In the genomic region with DNA sequence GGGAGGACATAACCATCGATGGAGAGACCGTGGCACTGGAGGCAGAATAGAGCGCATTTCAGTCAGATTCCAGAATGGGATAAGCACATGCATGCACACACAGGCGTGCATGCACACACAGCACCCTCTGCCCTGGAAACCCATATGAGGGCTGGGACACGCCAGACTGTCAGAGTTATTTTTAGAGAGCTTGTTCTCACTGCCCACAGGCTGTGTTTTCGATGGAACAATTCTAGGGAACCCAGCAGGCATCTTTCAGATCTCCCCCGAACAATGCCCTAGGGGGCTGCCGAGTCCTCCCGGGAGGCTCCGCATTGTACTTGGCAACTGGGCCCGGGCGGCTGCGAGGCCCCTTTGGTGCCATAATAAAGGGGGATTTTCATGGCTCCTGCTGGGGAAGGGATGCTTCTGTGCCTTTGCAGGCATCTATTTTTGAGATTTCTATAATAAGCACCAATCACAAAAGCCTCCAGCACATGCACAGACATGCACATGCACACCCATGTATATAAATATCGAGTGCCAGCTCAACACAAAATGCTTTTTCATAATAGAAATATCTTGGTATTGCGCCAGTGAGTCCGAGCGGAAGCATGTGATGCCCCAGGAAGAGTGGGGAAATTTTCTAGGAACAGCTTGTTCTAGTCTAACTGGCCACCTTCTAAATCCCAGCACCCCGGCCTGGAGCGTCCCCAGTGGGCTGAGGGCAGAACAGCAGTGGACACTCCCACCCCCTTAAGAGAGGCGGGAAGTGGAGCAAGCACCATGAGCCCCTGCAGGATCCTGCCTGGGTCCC, we compare ENCODE assay signal across 13 cellular contexts.
DNase-seq lines count a peak whose midpoint lies in the region; ATAC-seq and TF ChIP-seq lines count a peak whose summit lies in the region.
"Had no signal": no experiment of that assay in that cellular context is flagged by ENCODE, and none has a peak within 500 bp of the region (broad histone marks: within the 10 kb centered on the region; RNA-seq: fewer than 3 reads in every experiment).

No MANE protein-coding gene starts in this region.

- H3K9me3 ChIP-seq in gastroesophageal sphincter (no peaks in the 10 kb centered on the region), skeletal muscle tissue (ENCODE audit: control insufficient read depth in 3 of 3, low read length in 3 of 3) (no peaks in the 10 kb centered on the region)
- H3K9me3 ChIP-seq: pancreas had no signal

- H3K4me1 Mint-ChIP-seq in type B pancreatic cell (ENCODE audit: unreplicated experiment) = peaks cover 2% of the 10 kb centered on the region

- H3K4me1 ChIP-seq in gastroesophageal sphincter (peaks cover 0 to 21% (median 3%) of the 10 kb centered on the region in 3 donors), skeletal muscle tissue (ENCODE audit: control insufficient read depth in 3 of 3, insufficient read depth in 3 of 3, low read length in 3 of 3) (peaks cover 12 to 34% (median 22%) of the 10 kb centered on the region in 3 donors)
- H3K4me1 ChIP-seq: pancreas had no signal

- TF ChIP-seq CTCF in astrocyte of the spinal cord (IDR thresholded peaks at IDR 0.05; ENCODE audit: low read depth, low read length) (peak; percentile 6), gastroesophageal sphincter (IDR thresholded peaks at IDR 0.05) (peak; percentile 44 to 72 (median 60)), type B pancreatic cell (conservative IDR thresholded peaks at IDR 0.05) (no peak)

- TF ChIP-seq EP300 in gastroesophageal sphincter (IDR thresholded peaks at IDR 0.05) = no peak

- H3K9ac ChIP-seq in skeletal muscle tissue (ENCODE audit: low read depth in 1 of 3, low read length in 3 of 3) = peak overlapping the region in 2 of 3 donors; percentile 32 to 66
- H3K9ac ChIP-seq: KMS-11 had no signal

- no peak overlapping the region for H3K4me3 ChIP-seq in astrocyte of the spinal cord (ENCODE audit: low read depth, low read length)
- no peak overlapping the region for H3K4me3 ChIP-seq in gastroesophageal sphincter
- peak overlapping the region in 2 of 3 donors; percentile 14 to 49 for H3K4me3 ChIP-seq in skeletal muscle tissue (ENCODE audit: low read length in 3 of 3)
- H3K4me3 ChIP-seq: pancreas had no signal

- H3K27me3 ChIP-seq in gastroesophageal sphincter = no peaks in the 10 kb centered on the region
- H3K27me3 ChIP-seq in skeletal muscle tissue (ENCODE audit: control insufficient read depth in 3 of 3, insufficient read depth in 3 of 3, low read length in 3 of 3) = no peaks in the 10 kb centered on the region
- H3K27me3 ChIP-seq: pancreas had no signal

- no peak overlapping the region for H3K27ac Mint-ChIP-seq in type B pancreatic cell

- H3K9me3 Mint-ChIP-seq in type B pancreatic cell = no peaks in the 10 kb centered on the region

- peaks cover 6% of the 10 kb centered on the region for H3K36me3 Mint-ChIP-seq in type B pancreatic cell

- 73% methylated on average over 6 of the region's 20 CpGs; no CpG with 5 or more reads in 1 of the 2 donors for WGBS in gastroesophageal sphincter (ENCODE audit: low coverage in 1 of 2), 2 donors

- in situ Hi-C loops in astrocyte of the spinal cord (cut with HindIII; ENCODE audit: low sequenced_read_pairs) = no loop called here

- ATAC-seq in gastroesophageal sphincter = peak; percentile 86
- no peak for ATAC-seq in HG02973 (IDR thresholded peaks at IDR 0.05; ENCODE audit: unreplicated experiment)
- no peak for ATAC-seq in HG03520 (IDR thresholded peaks at IDR 0.05; ENCODE audit: unreplicated experiment)

- TF ChIP-seq POLR2A in gastroesophageal sphincter (IDR thresholded peaks at IDR 0.05) = no peak

- no peak overlapping the region for H3K4me3 Mint-ChIP-seq in type B pancreatic cell

- DNase-seq in GM04504 (ENCODE audit: low read depth) (peak; percentile 10), astrocyte of the spinal cord (ENCODE audit: low read depth, low spot score) (no peak), type B pancreatic cell (ENCODE audit: extremely low spot score, unreplicated experiment) (no peak)
- no peak for DNase-seq in stimulated activated CD4-positive, alpha-beta T cell treated with anti-CD3 and anti-CD28 coated beads, Interleukin-12 subunit alpha, Interleukin-12 subunit beta, amount 100 ng/mL, for 4 hours
- DNase-seq: activated CD8-positive, alpha-beta memory T cell treated with anti-CD3 and anti-CD28 coated beads, Interleukin-2, amount 50 U/mL, for 48 hours; cortex of kidney; NCI-H446 treated with DMSO at 0.1 percent for 48 hours; pancreas had no signal

- no peaks in the 10 kb centered on the region for H3K27me3 Mint-ChIP-seq in type B pancreatic cell

- H3K36me3 ChIP-seq in gastroesophageal sphincter = peaks cover 0 to 33% of the 10 kb centered on the region in 2 donors
- H3K36me3 ChIP-seq in skeletal muscle tissue (ENCODE audit: control insufficient read depth in 3 of 3, insufficient read depth in 3 of 3, low read length in 3 of 3) = peaks cover 0 to 13% (median 2%) of the 10 kb centered on the region in 3 donors
- H3K36me3 ChIP-seq: pancreas had no signal

- H3K27ac ChIP-seq in gastroesophageal sphincter = peak overlapping the region; percentile 54 to 74 (median 66)
- H3K27ac ChIP-seq in skeletal muscle tissue (ENCODE audit: low read depth, low read length) = peak overlapping the region; percentile 76
- H3K27ac ChIP-seq: KMS-11, pancreas had no signal

Comparison
In these comparisons a context has a peak if more than half of its experiments do, and no peak if none do; other contexts are left out.
1. H3K4me3 ChIP-seq: peak in skeletal muscle tissue (2 of 3); none in astrocyte of the spinal cord (single experiment) and gastroesophageal sphincter (0 of 2).